In the genomic region with DNA sequence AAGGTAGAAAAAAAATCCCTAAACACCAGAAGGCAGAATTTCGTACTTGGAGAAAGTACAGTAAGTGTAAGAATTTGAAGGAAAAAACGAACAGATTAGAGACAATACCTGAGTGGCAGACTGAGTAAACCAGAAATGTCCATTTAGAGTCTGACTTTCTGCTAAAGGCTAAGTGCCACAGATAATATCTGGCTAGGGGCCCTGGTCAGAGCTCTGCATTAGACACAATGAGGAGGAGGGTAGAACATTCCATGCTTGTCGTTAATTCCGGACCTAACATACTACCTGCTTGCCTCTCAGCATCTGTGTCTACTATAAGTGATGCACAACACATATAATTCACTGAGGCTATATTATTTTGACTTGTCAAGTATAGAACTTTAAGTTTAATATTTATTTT, we compare ENCODE assay signal across 18 cellular contexts. TPM values are rescaled to one million over a fixed set of nuclear protein-coding genes. Genes with fewer than 3 reads are reported as not detected.
DNase-seq lines count a peak whose midpoint lies in the region; ATAC-seq and TF ChIP-seq lines count a peak whose summit lies in the region.
"Had no signal": no experiment of that assay in that cellular context is flagged by ENCODE, and none has a peak within 500 bp of the region (broad histone marks: within the 10 kb centered on the region; RNA-seq: fewer than 3 reads in every experiment).

No MANE protein-coding gene starts in this region.

- H3K4me3 Mint-ChIP-seq in endodermal cell: no peak overlapping the region
- no peak overlapping the region for H3K4me3 Mint-ChIP-seq in activated CD8-positive, alpha-beta T cell treated with anti-CD3 and anti-CD28 coated beads for 36 hours
- H3K4me3 Mint-ChIP-seq: CD4-positive, alpha-beta memory T cell had no signal

- no peak overlapping the region for H3K4me2 ChIP-seq in SK-N-SH
- no peak overlapping the region for H3K4me2 ChIP-seq in osteoblast (ENCODE audit: insufficient read depth, low read length)
- H3K4me2 ChIP-seq: A549 had no signal

- H3K27ac ChIP-seq in SK-N-SH (ENCODE audit: low read depth in 2 of 2, low read length in 1 of 2) (no peak overlapping the region), endodermal cell (ENCODE audit: low read depth, low read length) (no peak overlapping the region), osteoblast (ENCODE audit: low read depth, low read length) (no peak overlapping the region)
- H3K27ac ChIP-seq: 22Rv1, A549, C4-2B had no signal

- H3K9me2 ChIP-seq in SK-N-SH: no peaks in the 10 kb centered on the region

- no peak for ATAC-seq in SK-N-SH treated with all-trans-retinoic acid at 6 μM for 48 hours
- no peak for ATAC-seq in activated CD8-positive, alpha-beta T cell treated with anti-CD3 and anti-CD28 coated beads for 36 hours
- ATAC-seq: A549 had no signal

- H3K27me3 Mint-ChIP-seq in endodermal cell (ENCODE audit: insufficient read depth): no peaks in the 10 kb centered on the region
- H3K27me3 Mint-ChIP-seq in activated CD8-positive, alpha-beta T cell treated with anti-CD3 and anti-CD28 coated beads for 36 hours: peaks cover 5% of the 10 kb centered on the region
- H3K27me3 Mint-ChIP-seq: CD4-positive, alpha-beta memory T cell had no signal

- POLR2A ChIA-PET in SK-N-SH (lab: Yijun Ruan, JAX): no interaction called here
- POLR2A ChIA-PET in activated CD8-positive, alpha-beta T cell treated with anti-CD3 and anti-CD28 coated beads for 36 hours (lab: Charles Lee): no interaction called here

- peaks cover 11% of the 10 kb centered on the region for H3K4me1 Mint-ChIP-seq in endodermal cell
- H3K4me1 Mint-ChIP-seq in activated CD8-positive, alpha-beta T cell treated with anti-CD3 and anti-CD28 coated beads for 36 hours (ENCODE audit: low read depth): no peaks in the 10 kb centered on the region
- H3K4me1 Mint-ChIP-seq: CD4-positive, alpha-beta memory T cell had no signal

- H3K27me3 ChIP-seq in SK-N-SH (ENCODE audit: insufficient read depth): no peaks in the 10 kb centered on the region
- H3K27me3 ChIP-seq in endodermal cell (ENCODE audit: control insufficient read depth, insufficient read depth, low read length, poor library complexity, severe bottlenecking): no peaks in the 10 kb centered on the region
- H3K27me3 ChIP-seq in osteoblast (ENCODE audit: insufficient read depth, low read length): no peaks in the 10 kb centered on the region

- H3K4me3 ChIP-seq in SK-N-SH (ENCODE audit: low read depth in 2 of 2, low read length in 1 of 2) (no peak overlapping the region), endodermal cell (ENCODE audit: low read length) (no peak overlapping the region), osteoblast (ENCODE audit: insufficient read depth, low read length) (no peak overlapping the region)
- H3K4me3 ChIP-seq: A549 had no signal

- peaks cover 7% of the 10 kb centered on the region for H3K36me3 Mint-ChIP-seq in endodermal cell (ENCODE audit: low read depth)
- no peaks in the 10 kb centered on the region for H3K36me3 Mint-ChIP-seq in activated CD8-positive, alpha-beta T cell treated with anti-CD3 and anti-CD28 coated beads for 36 hours (ENCODE audit: low read depth)
- H3K36me3 Mint-ChIP-seq: CD4-positive, alpha-beta memory T cell had no signal

- H3K36me3 ChIP-seq in SK-N-SH (replicated peaks in 1 of 2; ENCODE audit: control insufficient read depth in 1 of 2, insufficient read depth in 2 of 2, low read length in 1 of 2) (peaks cover 0 to 20% of the 10 kb centered on the region in 2 experiments), endodermal cell (ENCODE audit: control insufficient read depth, insufficient read depth, low read length) (peaks cover 26% of the 10 kb centered on the region), osteoblast (ENCODE audit: insufficient read depth, low read length) (peaks cover 13% of the 10 kb centered on the region)

- no peak overlapping the region for H3K9ac ChIP-seq in SK-N-SH
- H3K9ac ChIP-seq in endodermal cell (ENCODE audit: extremely low read depth, low read length, poor library complexity, severe bottlenecking): no peak overlapping the region

- TF ChIP-seq EP300 in SK-N-SH (IDR thresholded peaks at IDR 0.05; ENCODE audit: borderline replicate concordance in 1 of 2, low read depth in 1 of 2, low read length in 1 of 2): no peak

- peak overlapping the region; percentile 1 for H3K27ac Mint-ChIP-seq in endodermal cell
- H3K27ac Mint-ChIP-seq in activated CD8-positive, alpha-beta T cell treated with anti-CD3 and anti-CD28 coated beads for 36 hours: no peak overlapping the region
- H3K27ac Mint-ChIP-seq: CD4-positive, alpha-beta memory T cell had no signal

- no peaks in the 10 kb centered on the region for H3K9me3 Mint-ChIP-seq in endodermal cell
- H3K9me3 Mint-ChIP-seq in activated CD8-positive, alpha-beta T cell treated with anti-CD3 and anti-CD28 coated beads for 36 hours: no peaks in the 10 kb centered on the region
- H3K9me3 Mint-ChIP-seq: CD4-positive, alpha-beta memory T cell had no signal

- WGBS in SK-N-SH (ENCODE audit: low lambda C conversion rate): 82% methylated on average over 4 of the region's 4 CpGs
- 89 to 97% methylated on average over 4 of the region's 4 CpGs for WGBS in endodermal cell (ENCODE audit: insufficient coverage in 1 of 2, insufficient read length in 1 of 2), 2 experiments

- CTCF ChIA-PET in SK-N-SH (lab: Yijun Ruan, JAX): interaction anchor here (1.7 to 1.9 kb wide), 2 partner anchors 11 to 49 kb away, joined by 4 to 5 read pairs; no protein-coding TSS in a partner anchor
- CTCF ChIA-PET in activated CD8-positive, alpha-beta T cell treated with anti-CD3 and anti-CD28 coated beads for 36 hours (lab: Charles Lee): interaction anchor here (1.6 kb wide), 1 partner anchor 49 kb away, joined by 4 read pairs; no protein-coding TSS in a partner anchor

- H4K20me1 ChIP-seq in SK-N-SH (ENCODE audit: insufficient read depth) (peaks cover 50% of the 10 kb centered on the region), osteoblast (ENCODE audit: insufficient read depth, low read length) (peaks cover 23% of the 10 kb centered on the region)

- H2AFZ ChIP-seq in SK-N-SH (ENCODE audit: low read depth) (no peak overlapping the region), osteoblast (ENCODE audit: low read length) (no peak overlapping the region)

- intact Hi-C loops in activated CD8-positive, alpha-beta T cell treated with anti-CD3 and anti-CD28 coated beads for 36 hours (cut with micrococcal nuclease): no loop called here

- TF ChIP-seq CTCF in SK-N-SH (IDR thresholded peaks at IDR 0.05) (no peak), endodermal cell (conservative IDR thresholded peaks at IDR 0.05) (no peak), osteoblast (IDR thresholded peaks at IDR 0.05; ENCODE audit: extremely low read depth, low read depth, low read length) (no peak)
- TF ChIP-seq CTCF in activated CD8-positive, alpha-beta T cell treated with anti-CD3 and anti-CD28 coated beads for 36 hours (IDR thresholded peaks at IDR 0.05): no peak

- H3K4me1 ChIP-seq in SK-N-SH (ENCODE audit: control insufficient read depth in 1 of 2, insufficient read depth in 2 of 2, low read depth in 1 of 2, low read length in 1 of 2) (no peaks in the 10 kb centered on the region; a peak in 3 of 4 replicates), endodermal cell (ENCODE audit: control insufficient read depth, insufficient read depth, low read length) (no peaks in the 10 kb centered on the region), osteoblast (ENCODE audit: insufficient read depth, low read length) (no peaks in the 10 kb centered on the region)

- no peaks in the 10 kb centered on the region for H3F3A ChIP-seq in SK-N-SH (replicated peaks; ENCODE audit: insufficient read depth)

- DNase-seq in SK-N-SH (peak; percentile 65), endodermal cell (no peak), osteoblast (ENCODE audit: insufficient read length, low spot score, missing footprints) (peak; percentile 41), T-helper 2 cell (no peak), superior temporal gyrus (ENCODE audit: extremely low spot score) (no peak)
- no peak for DNase-seq in activated CD8-positive, alpha-beta T cell treated with anti-CD3 and anti-CD28 coated beads for 36 hours
- DNase-seq: AML-193; CD4-positive, alpha-beta memory T cell; DMS153; DMS79; GDM1; GOT3; H7; IMR-90 had no signal

- no peak for TF ChIP-seq RAD21 in SK-N-SH (IDR thresholded peaks at IDR 0.05; ENCODE audit: low read length)

- H3K79me2 ChIP-seq in SK-N-SH (ENCODE audit: insufficient read depth) (peaks cover 98% of the 10 kb centered on the region), osteoblast (ENCODE audit: insufficient read depth, low read length) (peaks cover 96% of the 10 kb centered on the region)

- H3K9me3 ChIP-seq in SK-N-SH (no peaks in the 10 kb centered on the region), endodermal cell (ENCODE audit: control insufficient read depth, low read length) (no peaks in the 10 kb centered on the region), osteoblast (ENCODE audit: low read depth, low read length) (no peaks in the 10 kb centered on the region)
- H3K9me3 ChIP-seq: A549 had no signal

TF ChIP-seq in SK-N-SH, 30 proteins besides CTCF, POLR2A, EP300 and RAD21:
- TF ChIP-seq GABPA (IDR thresholded peaks at IDR 0.05; ENCODE audit: low read depth) (no peak), GATA2 (CRISPR knock-in tag; IDR thresholded peaks at IDR 0.05) (0 out of 2 replicates have a peak, but pooled peaks have one; percentile 12)
TF ChIP-seq in SK-N-SH: peak in this region for 1.

RNA-seq across cellular contexts. Expression of a gene that starts 18.1 kb away (rescaled TPM):
- 39.1 and 46.5 TPM in 2 replicates for polyA plus RNA-seq in SK-N-SH (2012; rRNA removed)
- 61.3 and 64.1 TPM in 2 replicates for polyA plus RNA-seq in SK-N-SH (2012; cell fraction: cytosol; rRNA removed)
- polyA plus RNA-seq in SK-N-SH (2012; cell fraction: nucleus; rRNA removed): 21.0 and 32.9 TPM in 2 replicates
- total RNA-seq in endodermal cell (100 to 1,000 TPM; 103 to 120 TPM), osteoblast (101 and 107 TPM in 2 replicates)
- polyA plus RNA-seq in endodermal cell (2013, experiment 1 of 2): 84.1 TPM
- polyA plus RNA-seq in endodermal cell (2013, experiment 2 of 2): 94.9 TPM
- total RNA-seq in activated CD8-positive, alpha-beta T cell treated with anti-CD3 and anti-CD28 coated beads for 36 hours: under 1 TPM; 0.49 to 0.86 TPM

RNA-seq across cellular contexts. Expression of a gene that starts 18.5 kb away (rescaled TPM):
- 2.4 and 2.9 TPM in 2 replicates for polyA plus RNA-seq in SK-N-SH (2012; rRNA removed)
- 3.1 and 3.4 TPM in 2 replicates for polyA plus RNA-seq in SK-N-SH (2012; cell fraction: cytosol; rRNA removed)
- 2.2 and 2.4 TPM in 2 replicates for polyA plus RNA-seq in SK-N-SH (2012; cell fraction: nucleus; rRNA removed)
- total RNA-seq in endodermal cell: 10 to 100 TPM; 11.1 to 14.9 TPM
- polyA plus RNA-seq in endodermal cell (2013, experiment 1 of 2): 11.0 TPM
- 11.3 TPM for polyA plus RNA-seq in endodermal cell (2013, experiment 2 of 2)
- total RNA-seq in osteoblast: 14.7 and 17.7 TPM in 2 replicates
- total RNA-seq in activated CD8-positive, alpha-beta T cell treated with anti-CD3 and anti-CD28 coated beads for 36 hours: under 1 TPM; 0.29 TPM

Comparison
In these comparisons a context has a peak if more than half of its experiments do, and no peak if none do; other contexts are left out.
1. DNase-seq: peak in SK-N-SH (single experiment) and osteoblast (single experiment); none in endodermal cell (single experiment), T-helper 2 cell (0 of 5), activated CD8-positive, alpha-beta T cell treated with anti-CD3 and anti-CD28 coated beads for 36 hours (single experiment) and superior temporal gyrus (single experiment).
2. RNA of a gene that starts 18.1 kb away (total RNA-seq): 103 to 120 TPM in endodermal cell and 101 to 107 TPM in osteoblast; 0.49 to 0.86 TPM in activated CD8-positive, alpha-beta T cell treated with anti-CD3 and anti-CD28 coated beads for 36 hours; every median in the first group is over 10 times any median in the second.
3. RNA of a gene that starts 18.5 kb away (total RNA-seq): 14.7 to 17.7 TPM in osteoblast and 11.1 to 14.9 TPM in endodermal cell; 0.29 TPM in activated CD8-positive, alpha-beta T cell treated with anti-CD3 and anti-CD28 coated beads for 36 hours; every median in the first group is over 4 times any median in the second.